In the genomic region with DNA sequence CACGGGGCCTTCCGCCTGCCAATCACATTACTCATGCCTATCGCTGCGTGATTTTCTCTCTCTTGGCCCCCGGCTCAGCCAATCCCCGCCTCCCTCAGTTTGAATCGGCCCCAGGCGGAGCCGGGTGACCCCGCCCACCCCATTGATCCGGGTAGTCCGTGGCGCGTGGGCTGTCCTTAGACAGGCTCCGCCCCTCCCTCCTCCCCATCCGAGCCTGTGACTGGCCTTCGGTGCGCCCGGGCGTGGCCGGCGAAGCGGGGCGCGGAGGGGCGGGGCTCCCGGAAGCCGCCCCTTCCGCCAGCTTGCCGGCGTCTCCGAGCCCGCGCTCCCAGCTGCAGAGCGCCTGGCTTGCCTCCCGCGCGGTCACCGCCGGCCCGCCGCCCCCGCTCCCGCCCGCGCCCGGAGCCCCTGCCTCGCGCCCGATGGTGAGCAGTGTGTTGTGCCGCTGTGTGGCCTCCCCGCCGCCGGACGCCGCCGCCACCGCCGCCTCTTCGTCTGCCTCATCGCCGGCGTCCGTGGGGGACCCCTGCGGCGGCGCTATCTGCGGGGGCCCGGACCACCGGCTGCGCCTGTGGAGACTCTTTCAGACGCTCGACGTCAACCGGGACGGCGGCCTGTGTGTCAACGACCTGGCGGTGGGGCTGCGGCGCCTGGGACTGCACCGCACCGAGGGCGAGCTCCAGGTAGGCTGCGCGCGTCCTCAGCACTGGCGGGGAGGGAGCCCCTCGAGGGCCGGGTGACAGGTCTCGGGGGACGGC, we compare ENCODE assay signal across 8 cellular contexts. TPM values are rescaled to one million over a fixed set of nuclear protein-coding genes. Genes with fewer than 3 reads are reported as not detected.
DNase-seq lines count a peak whose midpoint lies in the region; ATAC-seq and TF ChIP-seq lines count a peak whose summit lies in the region.

A gene (plus strand): TSS at position 335 of the 758 bp plus-strand sequence. CDS start 88 bp downstream, at position 423.

- intact Hi-C loops in uterus (cut with DNase I; ENCODE audit: low total_unique reads) = no loop called here

- TF ChIP-seq POLR2A in uterus (IDR thresholded peaks at IDR 0.05) = peak; percentile 84 to 96

- DNase-seq in NCI-H187 (lab: John Stamatoyannopoulos, UW) = peak; percentile 92 to 95
- DNase-seq in T-helper 2 cell = peak; percentile 99 to 100 (median 100)
- DNase-seq in right atrium auricular region (ENCODE audit: low spot score) = peak; percentile 100
- DNase-seq in pulmonary artery endothelial cell (ENCODE audit: low read depth, low spot score) = peak; percentile 97
- peak; percentile 100 for DNase-seq in uterus

- no peak for TF ChIP-seq CTCF in right atrium auricular region (IDR thresholded peaks at IDR 0.05)
- TF ChIP-seq CTCF in uterus (IDR thresholded peaks at IDR 0.05) = peak in 1 of 4 experiments; percentile 3

- peak; percentile 75 for ATAC-seq in GM18498 (IDR thresholded peaks at IDR 0.05; ENCODE audit: unreplicated experiment)
- peak; percentile 65 for ATAC-seq in HG02938 (IDR thresholded peaks at IDR 0.05; ENCODE audit: unreplicated experiment)

- peak within 1 kb of the TSS; percentile 90 to 98 for H3K4me3 ChIP-seq in right atrium auricular region
- peak within 1 kb of the TSS; percentile 84 to 95 for H3K4me3 ChIP-seq in uterus

- H3K27me3 ChIP-seq in right atrium auricular region (no peaks in the 10 kb centered on the region), uterus (no peaks in the 10 kb centered on the region)

- H3K9me3 ChIP-seq in right atrium auricular region (no peaks in the 10 kb centered on the region), uterus (no peaks in the 10 kb centered on the region)

- H3K27ac ChIP-seq in angular gyrus (ENCODE audit: low read depth, low read length) (peak within 1 kb of the TSS; percentile 100), right atrium auricular region (peak within 1 kb of the TSS; percentile 99), uterus (peak within 1 kb of the TSS; percentile 98 to 99)

- H3K4me1 ChIP-seq in right atrium auricular region = peaks cover 0 to 53% of the 10 kb centered on the region in 2 donors
- H3K4me1 ChIP-seq in uterus = peaks cover 11 to 20% of the 10 kb centered on the region in 2 donors

- H3K36me3 ChIP-seq in right atrium auricular region = peaks cover 4% of the 10 kb centered on the region
- H3K36me3 ChIP-seq in uterus = no peaks in the 10 kb centered on the region

RNA-seq across cellular contexts. Expression of the gene that starts here (rescaled TPM):
- total RNA-seq in right atrium auricular region (10 to 100 TPM in 1 of 2 donors, 1 to 10 TPM in 1; 8.2 to 11.8 TPM), pulmonary artery endothelial cell (14.7 and 25.1 TPM in 2 replicates), uterus (10 to 100 TPM; 14.3 to 49.7 (median 49.0) TPM)

Comparison
In these comparisons a context has a peak if more than half of its experiments do, and no peak if none do; other contexts are left out.
1. Peak in every context shown above with its lines: DNase-seq, ATAC-seq, H3K4me3 ChIP-seq and H3K27ac ChIP-seq.